ENCODE assay signal across 2 cellular contexts in the genomic region with DNA sequence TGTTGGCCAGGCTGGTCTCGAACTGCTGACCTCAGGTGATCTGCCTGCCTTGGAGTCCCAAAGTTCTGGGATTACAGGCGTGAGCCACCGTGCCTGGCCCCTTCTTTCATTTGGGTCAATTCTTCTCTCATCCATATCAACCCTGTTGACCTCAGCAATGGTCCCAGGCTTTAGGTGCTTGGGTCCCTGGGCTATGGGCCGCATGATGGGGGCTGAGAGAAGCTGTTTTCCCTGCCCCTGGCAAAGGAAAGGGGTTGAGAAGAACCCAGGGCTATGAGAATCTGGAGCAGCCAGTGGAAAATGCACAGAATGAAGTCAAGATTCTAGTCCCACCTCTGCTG.
TF ChIP-seq lines count a peak whose summit lies in the region.

No MANE protein-coding gene starts in this region.

TF ChIP-seq in HepG2, 621 proteins besides CTCF, POLR2A, EP300 and RAD21 (continues in another document):
- TF ChIP-seq ZNF274 (CRISPR knock-in tag; IDR thresholded peaks at IDR 0.05) (0 out of 2 replicates have a peak, but pooled peaks have one; percentile 65), ARID2 (CRISPR knock-in tag; IDR thresholded peaks at IDR 0.05; ENCODE audit: borderline replicate concordance) (no peak), TARDBP (CRISPR knock-in tag; IDR thresholded peaks at IDR 0.05) (0 out of 2 replicates have a peak, but pooled peaks have one; percentile 36), ZNF121 (CRISPR knock-in tag; IDR thresholded peaks at IDR 0.05) (no peak), RXRA (CRISPR knock-in tag; IDR thresholded peaks at IDR 0.05) (no peak), TOPORS (CRISPR knock-in tag; IDR thresholded peaks at IDR 0.05) (0 out of 2 replicates have a peak, but pooled peaks have one; percentile 12), SMARCE1 (IDR thresholded peaks at IDR 0.05; ENCODE audit: borderline replicate concordance) (no peak), ATF1 (CRISPR knock-in tag; IDR thresholded peaks at IDR 0.05) (no peak), CEBPB (IDR thresholded peaks at IDR 0.05; ENCODE audit: borderline replicate concordance, low read depth, low read length) (no peak), TAF1 (CRISPR knock-in tag; IDR thresholded peaks at IDR 0.05) (no peak), ZNF605 (CRISPR knock-in tag; IDR thresholded peaks at IDR 0.05) (0 out of 2 replicates have a peak, but pooled peaks have one; percentile 40), GZF1 (CRISPR knock-in tag; IDR thresholded peaks at IDR 0.05) (no peak), NRL (CRISPR knock-in tag; IDR thresholded peaks at IDR 0.05; ENCODE audit: borderline replicate concordance) (0 out of 2 replicates have a peak, but pooled peaks have one; percentile 35)
- TF ChIP-seq, protein P1, sequence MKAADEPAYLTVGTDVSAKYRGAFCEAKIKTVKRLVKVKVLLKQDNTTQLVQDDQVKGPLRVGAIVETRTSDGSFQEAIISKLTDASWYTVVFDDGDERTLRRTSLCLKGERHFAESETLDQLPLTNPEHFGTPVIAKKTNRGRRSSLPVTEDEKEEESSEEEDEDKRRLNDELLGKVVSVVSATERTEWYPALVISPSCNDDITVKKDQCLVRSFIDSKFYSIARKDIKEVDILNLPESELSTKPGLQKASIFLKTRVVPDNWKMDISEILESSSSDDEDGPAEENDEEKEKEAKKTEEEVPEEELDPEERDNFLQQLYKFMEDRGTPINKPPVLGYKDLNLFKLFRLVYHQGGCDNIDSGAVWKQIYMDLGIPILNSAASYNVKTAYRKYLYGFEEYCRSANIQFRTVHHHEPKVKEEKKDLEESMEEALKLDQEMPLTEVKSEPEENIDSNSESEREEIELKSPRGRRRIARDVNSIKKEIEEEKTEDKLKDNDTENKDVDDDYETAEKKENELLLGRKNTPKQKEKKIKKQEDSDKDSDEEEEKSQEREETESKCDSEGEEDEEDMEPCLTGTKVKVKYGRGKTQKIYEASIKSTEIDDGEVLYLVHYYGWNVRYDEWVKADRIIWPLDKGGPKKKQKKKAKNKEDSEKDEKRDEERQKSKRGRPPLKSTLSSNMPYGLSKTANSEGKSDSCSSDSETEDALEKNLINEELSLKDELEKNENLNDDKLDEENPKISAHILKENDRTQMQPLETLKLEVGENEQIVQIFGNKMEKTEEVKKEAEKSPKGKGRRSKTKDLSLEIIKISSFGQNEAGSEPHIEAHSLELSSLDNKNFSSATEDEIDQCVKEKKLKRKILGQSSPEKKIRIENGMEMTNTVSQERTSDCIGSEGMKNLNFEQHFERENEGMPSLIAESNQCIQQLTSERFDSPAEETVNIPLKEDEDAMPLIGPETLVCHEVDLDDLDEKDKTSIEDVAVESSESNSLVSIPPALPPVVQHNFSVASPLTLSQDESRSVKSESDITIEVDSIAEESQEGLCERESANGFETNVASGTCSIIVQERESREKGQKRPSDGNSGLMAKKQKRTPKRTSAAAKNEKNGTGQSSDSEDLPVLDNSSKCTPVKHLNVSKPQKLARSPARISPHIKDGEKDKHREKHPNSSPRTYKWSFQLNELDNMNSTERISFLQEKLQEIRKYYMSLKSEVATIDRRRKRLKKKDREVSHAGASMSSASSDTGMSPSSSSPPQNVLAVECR (CRISPR knock-in tag; IDR thresholded peaks at IDR 0.05; ENCODE audit: borderline replicate concordance) = no peak
- TF ChIP-seq, protein P2, sequence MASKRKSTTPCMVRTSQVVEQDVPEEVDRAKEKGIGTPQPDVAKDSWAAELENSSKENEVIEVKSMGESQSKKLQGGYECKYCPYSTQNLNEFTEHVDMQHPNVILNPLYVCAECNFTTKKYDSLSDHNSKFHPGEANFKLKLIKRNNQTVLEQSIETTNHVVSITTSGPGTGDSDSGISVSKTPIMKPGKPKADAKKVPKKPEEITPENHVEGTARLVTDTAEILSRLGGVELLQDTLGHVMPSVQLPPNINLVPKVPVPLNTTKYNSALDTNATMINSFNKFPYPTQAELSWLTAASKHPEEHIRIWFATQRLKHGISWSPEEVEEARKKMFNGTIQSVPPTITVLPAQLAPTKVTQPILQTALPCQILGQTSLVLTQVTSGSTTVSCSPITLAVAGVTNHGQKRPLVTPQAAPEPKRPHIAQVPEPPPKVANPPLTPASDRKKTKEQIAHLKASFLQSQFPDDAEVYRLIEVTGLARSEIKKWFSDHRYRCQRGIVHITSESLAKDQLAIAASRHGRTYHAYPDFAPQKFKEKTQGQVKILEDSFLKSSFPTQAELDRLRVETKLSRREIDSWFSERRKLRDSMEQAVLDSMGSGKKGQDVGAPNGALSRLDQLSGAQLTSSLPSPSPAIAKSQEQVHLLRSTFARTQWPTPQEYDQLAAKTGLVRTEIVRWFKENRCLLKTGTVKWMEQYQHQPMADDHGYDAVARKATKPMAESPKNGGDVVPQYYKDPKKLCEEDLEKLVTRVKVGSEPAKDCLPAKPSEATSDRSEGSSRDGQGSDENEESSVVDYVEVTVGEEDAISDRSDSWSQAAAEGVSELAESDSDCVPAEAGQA (IDR thresholded peaks at IDR 0.05; ENCODE audit: low read depth) = no peak
- TF ChIP-seq, protein P2 (CRISPR knock-in tag; IDR thresholded peaks at IDR 0.05; ENCODE audit: borderline replicate concordance) = no peak
- TF ChIP-seq, protein P3, sequence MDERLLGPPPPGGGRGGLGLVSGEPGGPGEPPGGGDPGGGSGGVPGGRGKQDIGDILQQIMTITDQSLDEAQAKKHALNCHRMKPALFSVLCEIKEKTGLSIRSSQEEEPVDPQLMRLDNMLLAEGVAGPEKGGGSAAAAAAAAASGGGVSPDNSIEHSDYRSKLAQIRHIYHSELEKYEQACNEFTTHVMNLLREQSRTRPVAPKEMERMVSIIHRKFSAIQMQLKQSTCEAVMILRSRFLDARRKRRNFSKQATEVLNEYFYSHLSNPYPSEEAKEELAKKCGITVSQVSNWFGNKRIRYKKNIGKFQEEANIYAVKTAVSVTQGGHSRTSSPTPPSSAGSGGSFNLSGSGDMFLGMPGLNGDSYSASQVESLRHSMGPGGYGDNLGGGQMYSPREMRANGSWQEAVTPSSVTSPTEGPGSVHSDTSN (CRISPR knock-in tag; IDR thresholded peaks at IDR 0.05) = no peak

TF ChIP-seq in H1, 55 proteins besides CTCF, POLR2A, EP300 and RAD21:
- TF ChIP-seq NANOG (IDR thresholded peaks at IDR 0.05; ENCODE audit: insufficient read depth, low read depth, low read length, poor library complexity, severe bottlenecking) (no peak), KDM4A (IDR thresholded peaks at IDR 0.05; ENCODE audit: low read depth, low read length, severe bottlenecking) (no peak), BACH1 (IDR thresholded peaks at IDR 0.05; ENCODE audit: low read length) (no peak), CREB1 (IDR thresholded peaks at IDR 0.05) (no peak)
